1 cellular context compared by ENCODE assay signal in genomic region chrX:19659929-19660328, GRCh38.
TF ChIP-seq lines count a peak whose summit lies in the region.

No MANE protein-coding gene starts in this region.

TF ChIP-seq in GM23338, 12 proteins besides CTCF, POLR2A, EP300 and RAD21 (continued from another document):
- TF ChIP-seq ZNF462 (CRISPR knock-in tag; IDR thresholded peaks at IDR 0.05) (no peak), CREB1 (CRISPR knock-in tag; IDR thresholded peaks at IDR 0.05; ENCODE audit: low read depth) (no peak), STAT1 (IDR thresholded peaks at IDR 0.05; ENCODE audit: unreplicated experiment) (no peak), JUNB (IDR thresholded peaks at IDR 0.05; ENCODE audit: unreplicated experiment) (no peak), ZNF114 (CRISPR knock-in tag; IDR thresholded peaks at IDR 0.05) (no peak)
